17 cellular contexts compared by ENCODE assay signal in the genomic region with DNA sequence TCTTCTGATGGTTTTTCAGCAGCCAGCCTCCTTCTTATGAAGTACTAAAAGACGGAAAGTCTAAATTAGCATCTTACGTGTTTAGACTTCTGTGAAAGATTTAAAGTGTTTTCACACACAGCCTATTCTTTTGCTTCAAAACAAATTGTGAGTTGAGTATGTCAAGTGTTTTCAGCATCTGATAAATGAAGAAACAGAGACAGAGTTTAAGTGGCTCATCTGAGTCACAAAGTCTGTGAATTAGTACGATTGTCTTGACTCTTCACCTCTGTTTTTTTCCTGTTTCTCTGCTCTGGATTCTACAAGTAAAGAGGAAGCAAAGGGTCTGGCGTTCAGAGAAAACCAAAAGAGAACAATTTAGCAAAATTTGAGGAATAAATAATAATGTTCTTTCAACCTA.
"Had no signal": no experiment of that assay in that cellular context is flagged by ENCODE, and none has a peak within 500 bp of the region (broad histone marks: within the 10 kb centered on the region; RNA-seq: fewer than 3 reads in every experiment).

No MANE protein-coding gene starts in this region.

- DNase-seq: activated CD8-positive, alpha-beta T cell treated with anti-CD3 and anti-CD28 coated beads for 36 hours; activated naive CD8-positive, alpha-beta T cell treated with anti-CD3 and anti-CD28 coated beads, Interleukin-2, amount 10 ng/mL, durations not matched to agents 7 days and 5 days; activated T-cell treated with anti-CD3 and anti-CD28 coated beads, Interleukin-2, amount 50 U/mL, for 48 hours; brain microvascular endothelial cell; effector memory CD4-positive, alpha-beta T cell; gastrocnemius medialis; islet precursor cell; nucleus accumbens; posterior cingulate gyrus; retina; stimulated activated CD4-positive, alpha-beta T cell treated with anti-CD3 and anti-CD28 coated beads, Interleukin-2, amount 100 ng/mL, for 48 hours; stimulated activated naive B cell treated with anti-CD40 and anti-IgM and Interleukin-4, amounts not matched to agents 10 μg/mL and 1 μg/mL and 100 μg/mL, for 72 hours; upper lobe of right lung had no signal

- H3K4me3 ChIP-seq: gastrocnemius medialis, SJSA1, upper lobe of right lung had no signal

- H3K4me3 Mint-ChIP-seq: activated CD8-positive, alpha-beta T cell treated with anti-CD3 and anti-CD28 coated beads for 36 hours; activated naive CD8-positive, alpha-beta T cell treated with anti-CD3 and anti-CD28 coated beads, Interleukin-2, amount 10 ng/mL, durations not matched to agents 7 days and 5 days; natural killer cell treated with Interleukin-12 subunit alpha and Interleukin-12 subunit beta and Interleukin-15 and Interleukin-18, amount 100 ng/mL, for 72 hours; stimulated activated naive B cell treated with anti-CD40 and anti-IgM and Interleukin-4, amounts not matched to agents 10 μg/mL and 1 μg/mL and 100 μg/mL, for 72 hours had no signal

- H3K4me1 Mint-ChIP-seq: activated naive CD8-positive, alpha-beta T cell treated with anti-CD3 and anti-CD28 coated beads, Interleukin-2, amount 10 ng/mL, durations not matched to agents 7 days and 5 days; stimulated activated naive B cell treated with anti-CD40 and anti-IgM and Interleukin-4, amounts not matched to agents 10 μg/mL and 1 μg/mL and 100 μg/mL, for 72 hours had no signal

- ATAC-seq: activated CD8-positive, alpha-beta T cell treated with anti-CD3 and anti-CD28 coated beads for 36 hours; gastrocnemius medialis; left lobe of liver; natural killer cell treated with Interleukin-12 subunit alpha and Interleukin-12 subunit beta and Interleukin-15 and Interleukin-18, amount 100 ng/mL, for 72 hours; stimulated activated naive B cell treated with anti-CD40 and anti-IgM and Interleukin-4, amounts not matched to agents 10 μg/mL and 1 μg/mL and 100 μg/mL, for 72 hours; upper lobe of right lung had no signal

- H3K27me3 ChIP-seq: brain microvascular endothelial cell, gastrocnemius medialis, SJSA1, upper lobe of right lung had no signal

- H3K9me3 ChIP-seq: gastrocnemius medialis, SJSA1, upper lobe of right lung had no signal

- H3K9me3 Mint-ChIP-seq: activated CD8-positive, alpha-beta T cell treated with anti-CD3 and anti-CD28 coated beads for 36 hours; activated naive CD8-positive, alpha-beta T cell treated with anti-CD3 and anti-CD28 coated beads, Interleukin-2, amount 10 ng/mL, durations not matched to agents 7 days and 5 days; natural killer cell treated with Interleukin-12 subunit alpha and Interleukin-12 subunit beta and Interleukin-15 and Interleukin-18, amount 100 ng/mL, for 72 hours had no signal

- H3K4me1 ChIP-seq: gastrocnemius medialis had no signal

- H3K27ac ChIP-seq: brain microvascular endothelial cell, epithelial cell of prostate, SJSA1, upper lobe of right lung had no signal

- H3K36me3 Mint-ChIP-seq: activated naive CD8-positive, alpha-beta T cell treated with anti-CD3 and anti-CD28 coated beads, Interleukin-2, amount 10 ng/mL, durations not matched to agents 7 days and 5 days had no signal

- H3K27ac Mint-ChIP-seq: activated CD8-positive, alpha-beta T cell treated with anti-CD3 and anti-CD28 coated beads for 36 hours; activated naive CD8-positive, alpha-beta T cell treated with anti-CD3 and anti-CD28 coated beads, Interleukin-2, amount 10 ng/mL, durations not matched to agents 7 days and 5 days; natural killer cell treated with Interleukin-12 subunit alpha and Interleukin-12 subunit beta and Interleukin-15 and Interleukin-18, amount 100 ng/mL, for 72 hours; stimulated activated naive B cell treated with anti-CD40 and anti-IgM and Interleukin-4, amounts not matched to agents 10 μg/mL and 1 μg/mL and 100 μg/mL, for 72 hours had no signal

- H3K36me3 ChIP-seq: brain microvascular endothelial cell, SJSA1, upper lobe of right lung had no signal
